1 cellular context compared by ENCODE assay signal in the genomic region with DNA sequence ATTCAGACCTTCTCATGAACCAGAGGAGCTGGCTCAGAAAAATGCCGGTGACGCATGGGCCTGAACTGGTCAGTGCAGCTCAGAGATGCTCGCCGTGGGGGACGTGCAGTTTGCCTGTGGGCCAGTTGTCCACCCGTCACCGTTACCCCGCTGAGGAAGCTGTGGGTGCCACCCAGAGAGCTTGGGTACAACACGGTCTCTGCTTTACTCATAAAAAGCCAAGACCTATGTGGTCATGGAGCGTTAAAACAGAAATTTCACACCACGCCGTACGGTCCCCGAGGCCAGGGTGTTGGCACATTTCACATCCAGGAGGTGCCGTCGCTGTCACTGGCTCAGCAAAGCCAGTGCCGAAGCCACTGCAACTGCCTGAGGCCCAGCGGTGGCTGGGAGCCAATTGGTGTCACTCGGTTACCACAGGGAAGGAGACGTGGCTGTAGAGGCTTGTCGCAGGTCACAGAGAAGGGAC.
TF ChIP-seq lines count a peak whose summit lies in the region.

No MANE protein-coding gene starts in this region.

TF ChIP-seq in liver, 16 proteins besides CTCF, POLR2A, EP300 and RAD21 (continued from another document):
- TF ChIP-seq RXRA (IDR thresholded peaks at IDR 0.05) = no peak
- no peak for TF ChIP-seq TAF1 (conservative IDR thresholded peaks at IDR 0.05)
- TF ChIP-seq YY1 (IDR thresholded peaks at IDR 0.05) = no peak
- TF ChIP-seq, protein P1, sequence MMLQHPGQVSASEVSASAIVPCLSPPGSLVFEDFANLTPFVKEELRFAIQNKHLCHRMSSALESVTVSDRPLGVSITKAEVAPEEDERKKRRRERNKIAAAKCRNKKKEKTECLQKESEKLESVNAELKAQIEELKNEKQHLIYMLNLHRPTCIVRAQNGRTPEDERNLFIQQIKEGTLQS (IDR thresholded peaks at IDR 0.05) = no peak
- TF ChIP-seq NR2F2 (IDR thresholded peaks at IDR 0.05) = no peak
- TF ChIP-seq EGR1 (IDR thresholded peaks at IDR 0.05; ENCODE audit: low read depth in 2 of 2) = no peak
- TF ChIP-seq, protein P2, sequence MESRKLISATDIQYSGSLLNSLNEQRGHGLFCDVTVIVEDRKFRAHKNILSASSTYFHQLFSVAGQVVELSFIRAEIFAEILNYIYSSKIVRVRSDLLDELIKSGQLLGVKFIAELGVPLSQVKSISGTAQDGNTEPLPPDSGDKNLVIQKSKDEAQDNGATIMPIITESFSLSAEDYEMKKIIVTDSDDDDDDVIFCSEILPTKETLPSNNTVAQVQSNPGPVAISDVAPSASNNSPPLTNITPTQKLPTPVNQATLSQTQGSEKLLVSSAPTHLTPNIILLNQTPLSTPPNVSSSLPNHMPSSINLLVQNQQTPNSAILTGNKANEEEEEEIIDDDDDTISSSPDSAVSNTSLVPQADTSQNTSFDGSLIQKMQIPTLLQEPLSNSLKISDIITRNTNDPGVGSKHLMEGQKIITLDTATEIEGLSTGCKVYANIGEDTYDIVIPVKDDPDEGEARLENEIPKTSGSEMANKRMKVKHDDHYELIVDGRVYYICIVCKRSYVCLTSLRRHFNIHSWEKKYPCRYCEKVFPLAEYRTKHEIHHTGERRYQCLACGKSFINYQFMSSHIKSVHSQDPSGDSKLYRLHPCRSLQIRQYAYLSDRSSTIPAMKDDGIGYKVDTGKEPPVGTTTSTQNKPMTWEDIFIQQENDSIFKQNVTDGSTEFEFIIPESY (IDR thresholded peaks at IDR 0.05) = no peak
- TF ChIP-seq FOXA1 (IDR thresholded peaks at IDR 0.05) = no peak
